ENCODE assay signal across 22 cellular contexts in the genomic region with DNA sequence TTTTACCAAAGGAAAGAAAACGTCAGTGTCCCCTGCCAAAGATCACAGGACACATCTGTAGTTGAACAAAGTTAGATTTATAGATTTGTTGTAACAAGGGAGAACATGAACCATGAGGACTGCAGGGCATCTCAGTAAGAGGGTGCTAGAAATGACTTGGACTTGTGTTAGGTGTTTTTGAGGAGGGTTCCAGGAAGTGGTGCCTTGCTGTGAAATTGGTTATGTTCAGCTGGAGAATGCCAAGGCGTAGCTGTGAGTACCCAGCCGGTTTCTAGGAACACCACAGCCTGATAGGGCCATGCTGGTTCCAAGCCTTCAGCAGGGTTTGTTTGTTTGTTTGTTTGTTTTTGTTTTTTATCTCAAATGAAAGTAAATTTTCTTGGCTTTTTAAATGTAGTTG. TPM values are rescaled to one million over a fixed set of nuclear protein-coding genes. Genes with fewer than 3 reads are reported as not detected.
DNase-seq lines count a peak whose midpoint lies in the region; ATAC-seq, FAIRE-seq and TF ChIP-seq lines count a peak whose summit lies in the region.
"Had no signal": no experiment of that assay in that cellular context is flagged by ENCODE, and none has a peak within 500 bp of the region (broad histone marks: within the 10 kb centered on the region; RNA-seq: fewer than 3 reads in every experiment).

No MANE protein-coding gene starts in this region.

- TF ChIP-seq CTCF in CD4-positive, alpha-beta T cell (IDR thresholded peaks at IDR 0.05): no peak

- POLR2A ChIA-PET in CD4-positive, alpha-beta T cell (lab: Charles Lee): no interaction called here
- POLR2A ChIA-PET in CD4-positive, alpha-beta memory T cell (lab: Charles Lee; ENCODE audit: partially characterized antibody): no interaction called here
- POLR2A ChIA-PET in activated CD4-positive, alpha-beta memory T cell treated with anti-CD3 and anti-CD28 coated beads, Interleukin-2, amount 10 ng/mL, durations not matched to agents 7 days and 5 days (lab: Charles Lee): no interaction called here

- no peaks in the 10 kb centered on the region for H3K36me3 ChIP-seq in CD4-positive, alpha-beta memory T cell (ENCODE audit: insufficient read depth, low read length)
- no peaks in the 10 kb centered on the region for H3K36me3 ChIP-seq in small intestine (ENCODE audit: control insufficient read depth in 2 of 2, insufficient read depth in 2 of 2, low read length in 2 of 2)

- no peak overlapping the region for H3K4me3 ChIP-seq in CD4-positive, alpha-beta memory T cell (ENCODE audit: low read length in 2 of 2)
- H3K4me3 ChIP-seq in small intestine (ENCODE audit: low read depth in 1 of 2, low read length in 2 of 2): no peak overlapping the region
- H3K4me3 ChIP-seq: PC-9 had no signal

- peaks cover 12% of the 10 kb centered on the region for H3K4me1 ChIP-seq in CD4-positive, alpha-beta memory T cell (ENCODE audit: insufficient read depth, low read length)
- H3K4me1 ChIP-seq in small intestine (ENCODE audit: control insufficient read depth in 2 of 2, insufficient read depth in 1 of 2, low read depth in 1 of 2, low read length in 1 of 2): no peaks in the 10 kb centered on the region

- CTCF ChIA-PET in CD4-positive, alpha-beta T cell (lab: Charles Lee): interaction anchor here (1.0 kb wide), 1 partner anchor 304 kb away, joined by 3 read pairs; no protein-coding TSS in a partner anchor
- CTCF ChIA-PET in CD4-positive, alpha-beta memory T cell (lab: Charles Lee; ENCODE audit: partially characterized antibody): no interaction called here
- CTCF ChIA-PET in activated CD4-positive, alpha-beta memory T cell treated with anti-CD3 and anti-CD28 coated beads, Interleukin-2, amount 10 ng/mL, durations not matched to agents 7 days and 5 days (lab: Charles Lee): interaction anchor here (1.2 kb wide), 1 partner anchor 10 kb away, joined by 3 read pairs; no protein-coding TSS in a partner anchor

- FAIRE-seq in small intestine (lab: Jason Lieb, UNC): no peak
- FAIRE-seq: GM19239, H1 had no signal

- no peak for DNase-seq in CD4-positive, alpha-beta T cell
- no peak for DNase-seq in CD4-positive, alpha-beta memory T cell
- DNase-seq in activated CD4-positive, alpha-beta memory T cell treated with anti-CD3 and anti-CD28 coated beads, Interleukin-2, amount 10 ng/mL, durations not matched to agents 7 days and 5 days: no peak
- DNase-seq in stimulated activated effector memory CD8-positive, alpha-beta T cell treated with anti-CD3 and anti-CD28 coated beads, Interleukin-12 subunit alpha, Interleukin-12 subunit beta, amount 100 ng/mL, for 72 hours (ENCODE audit: low spot score in 2 of 2): peak in 1 of 2 donors; percentile 65
- DNase-seq in small intestine (no peak), NOMO-1 treated with dmso at 0.1 percent for 144 hours (lab: John Stamatoyannopoulos, UW; ENCODE audit: unreplicated experiment) (no peak)
- DNase-seq: ACHN, C1 segment of cervical spinal cord, DMS79 treated with DMSO at 0.1 percent for 48 hours, Karpas-422, NCI-H1048, NCI-H1436, NCI-H1930, NCI-H345, NCI-H524 treated with DMSO at 0.1 percent for 48 hours, PC-9, SIG-M5 had no signal

- no peak overlapping the region for H3K4me3 Mint-ChIP-seq in CD4-positive, alpha-beta T cell
- H3K4me3 Mint-ChIP-seq in CD4-positive, alpha-beta memory T cell: no peak overlapping the region
- H3K4me3 Mint-ChIP-seq in activated CD4-positive, alpha-beta memory T cell treated with anti-CD3 and anti-CD28 coated beads, Interleukin-2, amount 10 ng/mL, durations not matched to agents 7 days and 5 days: no peak overlapping the region
- H3K4me3 Mint-ChIP-seq in stimulated activated effector memory CD8-positive, alpha-beta T cell treated with anti-CD3 and anti-CD28 coated beads, Interleukin-12 subunit alpha, Interleukin-12 subunit beta, amount 100 ng/mL, for 72 hours: peak overlapping the region; percentile 40
- H3K4me3 Mint-ChIP-seq: IgD-negative memory B cell had no signal

- peak overlapping the region; percentile 2 for H3K27ac Mint-ChIP-seq in CD4-positive, alpha-beta T cell
- peak overlapping the region in 4 of 7 donors; percentile 19 to 62 (median 31) for H3K27ac Mint-ChIP-seq in CD4-positive, alpha-beta memory T cell
- H3K27ac Mint-ChIP-seq in activated CD4-positive, alpha-beta memory T cell treated with anti-CD3 and anti-CD28 coated beads, Interleukin-2, amount 10 ng/mL, durations not matched to agents 7 days and 5 days: peak overlapping the region; percentile 5
- H3K27ac Mint-ChIP-seq in stimulated activated effector memory CD8-positive, alpha-beta T cell treated with anti-CD3 and anti-CD28 coated beads, Interleukin-12 subunit alpha, Interleukin-12 subunit beta, amount 100 ng/mL, for 72 hours: peak overlapping the region; percentile 92
- H3K27ac Mint-ChIP-seq: IgD-negative memory B cell had no signal

- WGBS in small intestine, 3 donors: 79 to 84% (median 80%) methylated on average over 3 of the region's 3 CpGs

- no peaks in the 10 kb centered on the region for H3K9me3 ChIP-seq in CD4-positive, alpha-beta T cell (ENCODE audit: control insufficient read depth, low read length)
- no peaks in the 10 kb centered on the region for H3K9me3 ChIP-seq in CD4-positive, alpha-beta memory T cell (ENCODE audit: control insufficient read depth in 1 of 2, low read length in 2 of 2)
- H3K9me3 ChIP-seq in small intestine (ENCODE audit: control insufficient read depth, low read depth): no peaks in the 10 kb centered on the region

- H3K4me1 Mint-ChIP-seq in CD4-positive, alpha-beta T cell (ENCODE audit: low read depth): peaks cover 24% of the 10 kb centered on the region
- peaks cover 15 to 38% (median 22%) of the 10 kb centered on the region in 4 donors for H3K4me1 Mint-ChIP-seq in CD4-positive, alpha-beta memory T cell
- H3K4me1 Mint-ChIP-seq in activated CD4-positive, alpha-beta memory T cell treated with anti-CD3 and anti-CD28 coated beads, Interleukin-2, amount 10 ng/mL, durations not matched to agents 7 days and 5 days: peaks cover 35% of the 10 kb centered on the region
- peaks cover 38% of the 10 kb centered on the region for H3K4me1 Mint-ChIP-seq in stimulated activated effector memory CD8-positive, alpha-beta T cell treated with anti-CD3 and anti-CD28 coated beads, Interleukin-12 subunit alpha, Interleukin-12 subunit beta, amount 100 ng/mL, for 72 hours

- no peaks in the 10 kb centered on the region for H3K27me3 ChIP-seq in CD4-positive, alpha-beta T cell (ENCODE audit: control insufficient read depth, insufficient read depth, low read length)
- H3K27me3 ChIP-seq in CD4-positive, alpha-beta memory T cell (ENCODE audit: insufficient read depth, low read length): no peaks in the 10 kb centered on the region
- H3K27me3 ChIP-seq in small intestine (ENCODE audit: control insufficient read depth in 2 of 2, insufficient read depth in 2 of 2, low read length in 2 of 2): no peaks in the 10 kb centered on the region

- H3K9me3 Mint-ChIP-seq in CD4-positive, alpha-beta T cell: no peaks in the 10 kb centered on the region
- H3K9me3 Mint-ChIP-seq in CD4-positive, alpha-beta memory T cell: no peaks in the 10 kb centered on the region
- no peaks in the 10 kb centered on the region for H3K9me3 Mint-ChIP-seq in activated CD4-positive, alpha-beta memory T cell treated with anti-CD3 and anti-CD28 coated beads, Interleukin-2, amount 10 ng/mL, durations not matched to agents 7 days and 5 days
- H3K9me3 Mint-ChIP-seq in stimulated activated effector memory CD8-positive, alpha-beta T cell treated with anti-CD3 and anti-CD28 coated beads, Interleukin-12 subunit alpha, Interleukin-12 subunit beta, amount 100 ng/mL, for 72 hours: no peaks in the 10 kb centered on the region
- H3K9me3 Mint-ChIP-seq: IgD-negative memory B cell had no signal

- H3K36me3 Mint-ChIP-seq in CD4-positive, alpha-beta T cell (ENCODE audit: low read depth): peaks cover 4% of the 10 kb centered on the region
- H3K36me3 Mint-ChIP-seq in CD4-positive, alpha-beta memory T cell: no peaks in the 10 kb centered on the region
- no peaks in the 10 kb centered on the region for H3K36me3 Mint-ChIP-seq in activated CD4-positive, alpha-beta memory T cell treated with anti-CD3 and anti-CD28 coated beads, Interleukin-2, amount 10 ng/mL, durations not matched to agents 7 days and 5 days (ENCODE audit: low read depth)
- peaks cover 13% of the 10 kb centered on the region for H3K36me3 Mint-ChIP-seq in stimulated activated effector memory CD8-positive, alpha-beta T cell treated with anti-CD3 and anti-CD28 coated beads, Interleukin-12 subunit alpha, Interleukin-12 subunit beta, amount 100 ng/mL, for 72 hours
- H3K36me3 Mint-ChIP-seq: IgD-negative memory B cell had no signal

- intact Hi-C loops in CD4-positive, alpha-beta T cell (cut with DNase I, micrococcal nuclease): no loop called here
- intact Hi-C loops in CD4-positive, alpha-beta memory T cell (cut with micrococcal nuclease): no loop called here

- no peak overlapping the region for H3K27ac ChIP-seq in CD4-positive, alpha-beta T cell (ENCODE audit: low read depth, low read length)
- no peak overlapping the region for H3K27ac ChIP-seq in CD4-positive, alpha-beta memory T cell (ENCODE audit: low read depth, low read length)
- H3K27ac ChIP-seq in small intestine (ENCODE audit: low read depth in 1 of 2, low read length in 1 of 2): no peak overlapping the region
- H3K27ac ChIP-seq: PC-9, RWPE1 had no signal

- H3K27me3 Mint-ChIP-seq in CD4-positive, alpha-beta T cell: no peaks in the 10 kb centered on the region
- H3K27me3 Mint-ChIP-seq in CD4-positive, alpha-beta memory T cell: no peaks in the 10 kb centered on the region
- H3K27me3 Mint-ChIP-seq in activated CD4-positive, alpha-beta memory T cell treated with anti-CD3 and anti-CD28 coated beads, Interleukin-2, amount 10 ng/mL, durations not matched to agents 7 days and 5 days: no peaks in the 10 kb centered on the region
- H3K27me3 Mint-ChIP-seq: IgD-negative memory B cell had no signal

- no peak for ATAC-seq in CD4-positive, alpha-beta T cell (ENCODE audit: poor library complexity)
- ATAC-seq in stimulated activated effector memory CD8-positive, alpha-beta T cell treated with anti-CD3 and anti-CD28 coated beads, Interleukin-12 subunit alpha, Interleukin-12 subunit beta, amount 100 ng/mL, for 72 hours: peak; percentile 63
- ATAC-seq in HG03565 (IDR thresholded peaks at IDR 0.05; ENCODE audit: unreplicated experiment): no peak

RNA-seq across cellular contexts. Expression of a gene that starts 5.3 kb away (rescaled TPM):
- 1 to 10 TPM; 3.2 TPM for total RNA-seq in CD4-positive, alpha-beta T cell
- total RNA-seq in CD4-positive, alpha-beta memory T cell: 10 to 100 TPM; 14.2 to 15.4 TPM
- polyA plus RNA-seq in CD4-positive, alpha-beta memory T cell: 1 to 10 TPM; 4.0 to 6.2 TPM
- total RNA-seq in activated CD4-positive, alpha-beta memory T cell treated with anti-CD3 and anti-CD28 coated beads, Interleukin-2, amount 10 ng/mL, durations not matched to agents 7 days and 5 days: 10 to 100 TPM; 10.8 to 13.1 TPM
- 1 to 10 TPM in 1 of 3 donors, under 1 TPM in 2; under 0.01 to 1.1 (median 0.45) TPM for polyA plus RNA-seq in small intestine
- polyA plus RNA-seq: IgD-negative memory B cell had no signal

Comparison
In these comparisons a context has a peak if more than half of its experiments do, and no peak if none do; other contexts are left out.
1. H3K27ac Mint-ChIP-seq: peak in every context shown above with its lines; median percentile 92 in stimulated activated effector memory CD8-positive, alpha-beta T cell treated with anti-CD3 and anti-CD28 coated beads, Interleukin-12 subunit alpha, Interleukin-12 subunit beta, amount 100 ng/mL, for 72 hours; 31 in CD4-positive, alpha-beta memory T cell; 5 in activated CD4-positive, alpha-beta memory T cell treated with anti-CD3 and anti-CD28 coated beads, Interleukin-2, amount 10 ng/mL, durations not matched to agents 7 days and 5 days; 2 in CD4-positive, alpha-beta T cell.